In genomic region chr18:7000484-7001096, GRCh38 we compare ENCODE assay signal across 7 cellular contexts.
DNase-seq lines count a peak whose midpoint lies in the region; ATAC-seq, FAIRE-seq and TF ChIP-seq lines count a peak whose summit lies in the region.

No MANE protein-coding gene starts in this region.

- DNase-seq in H54 (ENCODE audit: insufficient read length, low spot score) = peak; percentile 20
- DNase-seq in OCI-M1 (lab: John Stamatoyannopoulos, UW) = peak; percentile 34
- DNase-seq in esophagus squamous epithelium (lab: John Stamatoyannopoulos, UW) = no peak
- no peak for DNase-seq in retinal pigment epithelial cell (ENCODE audit: low read depth)
- no peak for DNase-seq in SHP77 treated with DMSO at 0.1 percent for 48 hours (lab: John Stamatoyannopoulos, UW)
- no peak for DNase-seq in T-helper 2 cell

- H3K27ac ChIP-seq in esophagus squamous epithelium = no peak overlapping the region

- peaks cover 0 to 7% (median 0%) of the 10 kb centered on the region in 3 donors for H3K4me1 ChIP-seq in esophagus squamous epithelium

- no peaks in the 10 kb centered on the region for H3K9me3 ChIP-seq in esophagus squamous epithelium

- H3K4me3 ChIP-seq in esophagus squamous epithelium (no peak overlapping the region), retinal pigment epithelial cell (ENCODE audit: low read length) (no peak overlapping the region)

- TF ChIP-seq CTCF in esophagus squamous epithelium (IDR thresholded peaks at IDR 0.05) (peak in 5 of 6 experiments; percentile 28 to 52 (median 35)), retinal pigment epithelial cell (conservative IDR thresholded peaks at IDR 0.05; ENCODE audit: low read depth, low read length) (peak; percentile 71)

- 23 to 32% methylated on average over 9 of the region's 9 CpGs for WGBS in esophagus squamous epithelium, 2 donors

- no peaks in the 10 kb centered on the region for H3K36me3 ChIP-seq in esophagus squamous epithelium

- peak; percentile 45 for FAIRE-seq in H54 (lab: Jason Lieb, UNC)

- H3K27me3 ChIP-seq in esophagus squamous epithelium = no peaks in the 10 kb centered on the region

- intact Hi-C loops in esophagus squamous epithelium (cut with DNase I) = no loop called here

- no peak for ATAC-seq in HG03025 (IDR thresholded peaks at IDR 0.05; ENCODE audit: low FRiP score, unreplicated experiment)

- TF ChIP-seq POLR2A in H54 (IDR thresholded peaks at IDR 0.05; ENCODE audit: low read depth, low read length) = no peak
- TF ChIP-seq POLR2A in esophagus squamous epithelium (IDR thresholded peaks at IDR 0.05) = no peak

Comparison
In these comparisons a context has a peak if more than half of its experiments do, and no peak if none do; other contexts are left out.
1. DNase-seq: peak in H54 (single experiment) and OCI-M1 (single experiment); none in esophagus squamous epithelium (single experiment), retinal pigment epithelial cell (single experiment), SHP77 treated with DMSO at 0.1 percent for 48 hours (single experiment) and T-helper 2 cell (0 of 5).